8 cellular contexts compared by ENCODE assay signal in the genomic region with DNA sequence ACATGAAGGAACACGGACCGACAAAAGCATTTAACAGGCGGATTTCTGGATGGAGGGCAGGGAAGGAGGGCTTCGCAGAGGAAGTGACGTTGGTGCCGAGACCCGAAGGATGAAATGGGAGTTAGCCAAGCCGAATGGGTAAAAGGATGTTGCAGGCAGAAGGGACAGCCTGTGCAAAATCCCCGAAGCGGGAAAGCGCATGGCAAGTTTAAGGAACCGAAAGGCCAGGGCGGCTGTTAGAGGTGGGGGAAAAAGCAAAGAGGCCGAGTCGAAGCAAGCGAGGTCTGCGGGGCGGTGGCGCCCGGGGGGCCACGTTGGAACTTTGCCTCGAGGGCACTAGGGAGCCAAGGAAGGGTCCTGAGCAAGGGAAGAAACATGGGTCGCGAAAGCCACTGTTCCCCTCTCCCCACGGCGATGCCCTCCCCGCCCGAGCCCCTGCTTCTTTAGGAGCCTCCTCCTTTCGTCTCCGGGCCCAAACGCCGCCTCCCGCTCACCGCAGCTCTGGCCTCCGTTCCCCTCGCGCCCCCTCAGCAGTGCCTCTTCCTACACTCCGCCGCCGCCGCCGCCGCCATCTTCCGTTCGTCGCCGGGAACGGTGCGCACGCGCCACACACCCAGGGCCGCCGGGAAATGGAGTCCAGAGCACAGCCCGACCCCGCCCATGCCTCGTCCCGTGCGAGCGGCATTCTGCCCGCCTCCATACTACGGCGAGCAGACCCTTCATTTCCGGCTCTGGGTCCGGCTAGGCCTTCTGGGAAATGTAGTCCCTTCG. TPM values are rescaled to one million over a fixed set of nuclear protein-coding genes. Genes with fewer than 3 reads are reported as not detected.
A peak's percentile ranks its signal among the peaks of the same experiment; 100 is the strongest.
DNase-seq lines count a peak whose midpoint lies in the region; ATAC-seq, FAIRE-seq and TF ChIP-seq lines count a peak whose summit lies in the region.

A gene (minus strand): TSS at position 584 of the 771 bp plus-strand sequence. CDS start 8,652 bp downstream, outside the sequence.

- peak within 1 kb of the TSS; percentile 98 for H3K27ac Mint-ChIP-seq in chondrocyte (ENCODE audit: unreplicated experiment)

- peak; percentile 70 for FAIRE-seq in kidney (lab: Jason Lieb, UNC)

- peak within 1 kb of the TSS; percentile 59 to 90 for H3K27ac ChIP-seq in kidney (ENCODE audit: low read depth in 2 of 2, low read length in 2 of 2)

- ATAC-seq in HG03432 (IDR thresholded peaks at IDR 0.05; ENCODE audit: unreplicated experiment) = peak; percentile 83

- H3K4me3 ChIP-seq in kidney (ENCODE audit: low read length in 2 of 2) = peak within 1 kb of the TSS; percentile 89 to 90

- peaks cover 23% of the 10 kb centered on the region for H3K4me1 Mint-ChIP-seq in chondrocyte (ENCODE audit: low read depth)

- peak within 1 kb of the TSS; percentile 90 for H3K4me3 Mint-ChIP-seq in chondrocyte (ENCODE audit: unreplicated experiment)

- H3K9ac ChIP-seq in kidney (ENCODE audit: low read length in 2 of 2) = peak within 1 kb of the TSS; percentile 65 to 90

- no peak for TF ChIP-seq CTCF in chondrocyte (IDR thresholded peaks at IDR 0.05)
- TF ChIP-seq CTCF in kidney (IDR thresholded peaks at IDR 0.05; ENCODE audit: borderline replicate concordance, extremely low read depth, insufficient read depth) = no peak

- H3K27me3 Mint-ChIP-seq in chondrocyte (ENCODE audit: low read depth) = peaks cover 26% of the 10 kb centered on the region

- peaks cover 11% of the 10 kb centered on the region for H3K36me3 Mint-ChIP-seq in chondrocyte (ENCODE audit: low read depth)

- H3K9me3 ChIP-seq in kidney (ENCODE audit: control insufficient read depth in 1 of 2, low read length in 2 of 2) = no peaks in the 10 kb centered on the region

- peaks cover 0 to 10% of the 10 kb centered on the region in 2 donors for H3K4me1 ChIP-seq in kidney (ENCODE audit: control insufficient read depth in 1 of 2, insufficient read depth in 1 of 2, low read depth in 1 of 2, low read length in 2 of 2)

- peak; percentile 100 for DNase-seq in AG20443 (ENCODE audit: low spot score)
- peak; percentile 99 for DNase-seq in NCI-H510A treated with DMSO at 0.1 percent for 48 hours (lab: John Stamatoyannopoulos, UW)
- peak; percentile 96 to 99 for DNase-seq in activated CD4-positive, alpha-beta T cell treated with anti-CD3 and anti-CD28 coated beads for 24 hours (ENCODE audit: low read depth in 2 of 2)
- DNase-seq in chondrocyte (ENCODE audit: low spot score) = peak; percentile 100
- peak; percentile 100 for DNase-seq in kidney
- DNase-seq in stimulated activated CD4-positive, alpha-beta T cell treated with anti-CD3 and anti-CD28 coated beads, Interleukin-15, amount 100 ng/mL, for 24 hours = peak; percentile 100

- intact Hi-C loops in kidney (cut with DNase I) = no loop called here

- peak; percentile 82 for TF ChIP-seq POLR2A in GM19099 (IDR thresholded peaks at IDR 0.05; ENCODE audit: extremely low read depth, insufficient read length, low read depth)

- H3K9me3 Mint-ChIP-seq in chondrocyte (ENCODE audit: low read depth) = no peaks in the 10 kb centered on the region

- no peaks in the 10 kb centered on the region for H3K36me3 ChIP-seq in kidney (ENCODE audit: control insufficient read depth in 1 of 2, insufficient read depth in 2 of 2, low read length in 2 of 2)

RNA-seq across cellular contexts. Expression of the gene that starts here (rescaled TPM):
- total RNA-seq in chondrocyte (56.5 to 63.3 TPM (median 58.0 TPM) in 3 replicates), kidney (77.4 TPM)
- 61.5 TPM for polyA plus RNA-seq in kidney (ENCODE audit: insufficient read depth, low read depth, low replicate concordance)

Comparison
In these comparisons a context has a peak if more than half of its experiments do, and no peak if none do; other contexts are left out.
1. Peak in every context shown above with its lines: DNase-seq, ATAC-seq, H3K4me3 ChIP-seq and H3K27ac ChIP-seq.